Comparison of ENCODE assay signal across 20 cellular contexts in the genomic region with DNA sequence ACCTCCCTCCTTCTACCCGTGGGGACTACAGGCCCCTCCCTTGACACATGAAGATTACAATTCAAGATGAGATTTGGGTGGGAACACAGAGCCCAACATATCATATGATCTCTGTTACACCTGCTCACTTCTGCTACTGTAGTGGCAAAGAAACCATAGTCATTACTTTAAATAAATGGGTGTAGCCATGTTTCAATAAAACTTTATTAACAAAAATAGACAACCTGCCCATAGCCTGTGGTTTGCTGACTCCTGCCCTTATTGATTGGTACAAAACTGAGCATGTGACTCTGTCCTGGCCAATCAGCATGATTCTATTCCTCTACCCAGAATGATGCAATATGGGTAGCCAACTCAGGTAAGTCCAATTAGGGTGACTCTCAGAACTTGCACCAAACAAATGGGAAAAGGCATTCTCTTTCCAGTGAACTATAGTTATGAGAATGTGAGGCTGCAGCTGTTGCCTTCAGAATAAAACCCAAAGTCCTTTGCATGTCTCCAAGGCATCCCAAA. TPM values are rescaled to one million over a fixed set of nuclear protein-coding genes. Genes with fewer than 3 reads are reported as not detected.
A peak's percentile ranks its signal among the peaks of the same experiment; 100 is the strongest.
DNase-seq lines count a peak whose midpoint lies in the region; ATAC-seq, FAIRE-seq and TF ChIP-seq lines count a peak whose summit lies in the region.
"Had no signal": no experiment of that assay in that cellular context is flagged by ENCODE, and none has a peak within 500 bp of the region (broad histone marks: within the 10 kb centered on the region; RNA-seq: fewer than 3 reads in every experiment).

No MANE protein-coding gene starts in this region.

- no peaks in the 10 kb centered on the region for H3F3A ChIP-seq in smooth muscle cell (ENCODE audit: low read depth)

- H3K4me3 ChIP-seq in HepG2 (replicated peaks in 1 of 3; ENCODE audit: insufficient read depth in 1 of 3, low read depth in 2 of 3, low read length in 3 of 3): no peak overlapping the region
- H3K4me3 ChIP-seq in right lobe of liver: no peak overlapping the region
- no peak overlapping the region for H3K4me3 ChIP-seq in K562
- H3K4me3 ChIP-seq in smooth muscle cell: no peak overlapping the region
- H3K4me3 ChIP-seq: A549; BLaER1 treated with 17β-estradiol and CSF1 and Interleukin-3, amounts not matched to agents 10 nM and 100 nM had no signal

- H3K79me2 ChIP-seq in HepG2 (ENCODE audit: insufficient read depth, low read length): no peaks in the 10 kb centered on the region
- H3K79me2 ChIP-seq in K562 (ENCODE audit: control insufficient read depth, insufficient read depth, low read length): no peaks in the 10 kb centered on the region
- no peaks in the 10 kb centered on the region for H3K79me2 ChIP-seq in smooth muscle cell (ENCODE audit: low read depth)

- TF ChIP-seq EP300 in HepG2 (IDR thresholded peaks at IDR 0.05; ENCODE audit: low read depth in 2 of 2, low read length in 2 of 2): no peak
- TF ChIP-seq EP300 in HepG2 (CRISPR knock-in tag; IDR thresholded peaks at IDR 0.05; ENCODE audit: borderline replicate concordance): no peak
- no peak for TF ChIP-seq EP300 in K562 (IDR thresholded peaks at IDR 0.05; ENCODE audit: low read length)

- no TSS peak for BruUV-seq in HepG2 (replicated peaks; lab: Mats Ljungman, UMichigan)
- no TSS peak for BruUV-seq in K562 (replicated peaks; lab: Mats Ljungman, UMichigan)

- H3K4me1 ChIP-seq in HepG2 (ENCODE audit: insufficient read depth, low read length) (peaks cover 11% of the 10 kb centered on the region), right lobe of liver (peaks cover 0 to 12% (median 6%) of the 10 kb centered on the region in 4 donors), K562 (replicated peaks in 1 of 2; ENCODE audit: control insufficient read depth in 2 of 2, insufficient read depth in 2 of 2, low read length in 2 of 2) (no peaks in the 10 kb centered on the region), smooth muscle cell (ENCODE audit: low read depth) (no peaks in the 10 kb centered on the region)
- H3K4me1 ChIP-seq: A549, Caco-2 had no signal

- no peak for DNase-seq in HepG2 (ENCODE audit: low spot score)
- no peak for DNase-seq in right lobe of liver
- peak; percentile 47 for DNase-seq in NAMALWA (ENCODE audit: low spot score)
- no peak for DNase-seq in K562 (ENCODE audit: extremely low read depth in 1 of 4, low spot score in 3 of 4)
- no peak for DNase-seq in NCI-H1105 (lab: John Stamatoyannopoulos, UW)
- DNase-seq in smooth muscle cell (lab: John Stamatoyannopoulos, UW; ENCODE audit: unreplicated experiment): no peak
- DNase-seq: CD4-positive, alpha-beta T cell; CD8-positive, alpha-beta T cell; DMS79 treated with DMSO at 0.1 percent for 48 hours; GF-D8 had no signal

- no peak for TF ChIP-seq POLR2A in HepG2 (IDR thresholded peaks at IDR 0.05; ENCODE audit: insufficient read depth in 1 of 2, low read depth in 2 of 2, low read length in 2 of 2)
- no peak for TF ChIP-seq POLR2A in right lobe of liver (IDR thresholded peaks at IDR 0.05)
- TF ChIP-seq POLR2A in K562 (conservative IDR thresholded peaks at IDR 0.05): no peak

- intact Hi-C loops in HepG2 (cut with micrococcal nuclease; ENCODE audit: unreplicated experiment): no loop called here
- intact Hi-C loops in right lobe of liver (cut with DNase I): no loop called here
- intact Hi-C loops in K562 (cut with micrococcal nuclease): no loop called here

- H3K27me3 ChIP-seq in HepG2 (ENCODE audit: control insufficient read depth in 1 of 2, insufficient read depth in 2 of 2, low read length in 2 of 2) (no peaks in the 10 kb centered on the region), right lobe of liver (no peaks in the 10 kb centered on the region), K562 (ENCODE audit: control insufficient read depth in 2 of 2, insufficient read depth in 2 of 2, low read length in 2 of 2) (peaks cover 3 to 9% of the 10 kb centered on the region in 2 experiments; a peak in 2 of 5 replicates), smooth muscle cell (ENCODE audit: low read depth) (no peaks in the 10 kb centered on the region)
- H3K27me3 ChIP-seq: BLaER1 treated with 17β-estradiol and CSF1 and Interleukin-3, amounts not matched to agents 10 nM and 100 nM had no signal

- POLR2A ChIA-PET in HepG2 (lab: Yijun Ruan, JAX) (no interaction called here), K562 (lab: Yijun Ruan, JAX) (no interaction called here)

- H2AFZ ChIP-seq in HepG2 (ENCODE audit: low read length) (no peak overlapping the region), K562 (ENCODE audit: low read depth, low read length) (no peak overlapping the region), smooth muscle cell (ENCODE audit: low read depth) (no peak overlapping the region)

- H3K9me1 ChIP-seq in K562 (ENCODE audit: control insufficient read depth, insufficient read depth, low read length): no peaks in the 10 kb centered on the region

- peaks cover 20% of the 10 kb centered on the region for H3K9me3 ChIP-seq in HepG2 (ENCODE audit: low read length)
- no peaks in the 10 kb centered on the region for H3K9me3 ChIP-seq in right lobe of liver
- H3K9me3 ChIP-seq in K562 (replicated peaks; ENCODE audit: control insufficient read depth, insufficient read depth, low read depth, low read length): peaks cover 2% of the 10 kb centered on the region; the same call in 1 of the 2 replicates
- no peaks in the 10 kb centered on the region for H3K9me3 ChIP-seq in smooth muscle cell (replicated peaks; ENCODE audit: low read depth)
- H3K9me3 ChIP-seq: Caco-2 had no signal

- in situ Hi-C loops in HepG2 (cut with HindIII; ENCODE audit: extremely low pct_ligation_motif_present, low pct_unique_long_range_greater_than_20kb) (no loop called here), K562 (cut with MboI) (no loop called here)

- no peak overlapping the region for H3K27ac ChIP-seq in HepG2 (ENCODE audit: extremely low read length, insufficient read depth, low read length)
- H3K27ac ChIP-seq in right lobe of liver: no peak overlapping the region
- H3K27ac ChIP-seq in K562 (ENCODE audit: extremely low read depth, low read depth, low read length): no peak overlapping the region
- no peak overlapping the region for H3K27ac ChIP-seq in smooth muscle cell (ENCODE audit: low read depth)
- H3K27ac ChIP-seq: 22Rv1; A549; BLaER1 treated with 17β-estradiol and CSF1 and Interleukin-3, amounts not matched to agents 10 nM and 100 nM; C4-2B had no signal

- H3K36me3 ChIP-seq in HepG2 (replicated peaks in 1 of 2; ENCODE audit: control insufficient read depth in 1 of 2, insufficient read depth in 2 of 2, low read length in 2 of 2) (no peaks in the 10 kb centered on the region), right lobe of liver (no peaks in the 10 kb centered on the region), K562 (ENCODE audit: control insufficient read depth, insufficient read depth, low read length) (no peaks in the 10 kb centered on the region), smooth muscle cell (ENCODE audit: low read depth) (no peaks in the 10 kb centered on the region)
- H3K36me3 ChIP-seq: BLaER1 treated with 17β-estradiol and CSF1 and Interleukin-3, amounts not matched to agents 10 nM and 100 nM had no signal

- ATAC-seq in HepG2 (no peak), right lobe of liver (no peak), K562 (0 out of 3 replicates have a peak, but pooled peaks have one; percentile 36), HG02938 (IDR thresholded peaks at IDR 0.05; ENCODE audit: unreplicated experiment) (no peak)
- ATAC-seq: A549; CD8-positive, alpha-beta T cell had no signal

- TF ChIP-seq CTCF in HepG2 (CRISPR knock-in tag; IDR thresholded peaks at IDR 0.05) (no peak), right lobe of liver (IDR thresholded peaks at IDR 0.05) (no peak), K562 (IDR thresholded peaks at IDR 0.05 in 2 of 3, conservative IDR thresholded peaks at IDR 0.05 in 1 of 3; ENCODE audit: insufficient read depth in 2 of 3, low read depth in 1 of 3, low read length in 3 of 3) (no peak), smooth muscle cell (IDR thresholded peaks at IDR 0.05; ENCODE audit: borderline replicate concordance, insufficient read depth, poor library complexity, severe bottlenecking) (no peak)

- WGBS in HepG2 (ENCODE audit: low lambda C conversion rate): 33% methylated on average over 1 of the region's 1 CpG
- WGBS in right lobe of liver (ENCODE audit: insufficient coverage, low coverage, low lambda C conversion rate, missing lambda C conversion rate): 25% methylated on average over 1 of the region's 1 CpG
- WGBS in K562 (ENCODE audit: insufficient coverage, low coverage, missing lambda C conversion rate): 0% methylated on average over 1 of the region's 1 CpG
- WGBS in smooth muscle cell (ENCODE audit: low lambda C conversion rate): 86% methylated on average over 1 of the region's 1 CpG

- no peaks in the 10 kb centered on the region for H4K20me1 ChIP-seq in HepG2 (ENCODE audit: insufficient read depth, low read length)
- H4K20me1 ChIP-seq in K562 (replicated peaks; ENCODE audit: control insufficient read depth, insufficient read depth, low read length): no peaks in the 10 kb centered on the region
- no peaks in the 10 kb centered on the region for H4K20me1 ChIP-seq in smooth muscle cell (ENCODE audit: low read depth)
- H4K20me1 ChIP-seq: BLaER1 treated with 17β-estradiol and CSF1 and Interleukin-3, amounts not matched to agents 10 nM and 100 nM had no signal

- TF ChIP-seq RAD21 in HepG2 (CRISPR knock-in tag; IDR thresholded peaks at IDR 0.05) (no peak), K562 (CRISPR knock-in tag; conservative IDR thresholded peaks at IDR 0.05 in 1 of 2, IDR thresholded peaks at IDR 0.05 in 1 of 2) (no peak)

- no peak for FAIRE-seq in HepG2 (lab: Jason Lieb, UNC)
- no peak for FAIRE-seq in K562 (lab: Jason Lieb, UNC)
- FAIRE-seq: A549, D721Med, G401.6, GM12892, GM18507 had no signal

- H3K9ac ChIP-seq in HepG2 (ENCODE audit: insufficient read depth, low read depth, low read length) (no peak overlapping the region), K562 (ENCODE audit: insufficient read depth in 1 of 2, low read depth in 2 of 2, low read length in 2 of 2) (no peak overlapping the region), smooth muscle cell (ENCODE audit: low read depth) (no peak overlapping the region)
- H3K9ac ChIP-seq: BLaER1 treated with 17β-estradiol and CSF1 and Interleukin-3, amounts not matched to agents 10 nM and 100 nM had no signal

- CTCF ChIA-PET in HepG2 (lab: Yijun Ruan, JAX; ENCODE audit: low intra/inter-chr PET ratio, low total read pairs) (interaction anchor here (4.9 kb wide), 1 partner anchor 15 kb away, joined by 29 read pairs; a partner anchor contains a TSS), K562 (lab: Yijun Ruan, JAX; ENCODE audit: low intra/inter-chr PET ratio) (no interaction called here)

- H3K4me2 ChIP-seq in HepG2 (ENCODE audit: low read depth, low read length): no peak overlapping the region
- H3K4me2 ChIP-seq in K562 (ENCODE audit: insufficient read depth, low read length): no peak overlapping the region
- no peak overlapping the region for H3K4me2 ChIP-seq in smooth muscle cell
- H3K4me2 ChIP-seq: A549; BLaER1 treated with 17β-estradiol and CSF1 and Interleukin-3, amounts not matched to agents 10 nM and 100 nM had no signal

RNA-seq across cellular contexts. Expression of a gene that starts 15.7 kb away (rescaled TPM):
- total RNA-seq in HepG2 (2016; rRNA removed; fragmentation: Illumina TruSeq; extraction: Trizol): 15.2 and 27.9 TPM in 2 replicates
- 15.7 and 17.8 TPM in 2 replicates for total RNA-seq in HepG2 (2016; cell fraction: cytosol; rRNA removed; fragmentation: Illumina TruSeq; extraction: Trizol; ENCODE audit: low read depth)
- total RNA-seq in HepG2 (2016; cell fraction: insoluble cytoplasmic fraction; rRNA removed; fragmentation: Illumina TruSeq; extraction: Trizol): 15.2 and 33.1 TPM in 2 replicates
- total RNA-seq in HepG2 (2016; cell fraction: membrane; rRNA removed; fragmentation: Illumina TruSeq; extraction: Trizol): 5.6 and 5.8 TPM in 2 replicates
- total RNA-seq in HepG2 (2016; cell fraction: nucleus; rRNA removed; fragmentation: Illumina TruSeq; extraction: Trizol): 13.3 and 14.1 TPM in 2 replicates
- polyA plus RNA-seq in HepG2 (2011; rRNA removed): 5.4 and 5.7 TPM in 2 replicates
- 1.7 and 2.7 TPM in 2 replicates for polyA plus RNA-seq in HepG2 (2011; cell fraction: cytosol; rRNA removed)
- 3.0 and 4.3 TPM in 2 replicates for polyA plus RNA-seq in HepG2 (2011; cell fraction: nucleus; rRNA removed)
- polyA plus RNA-seq in HepG2 (2012): 6.4 and 8.2 TPM in 2 replicates
- polyA plus RNA-seq in HepG2 (2016; cell fraction: cytosol; fragmentation: Illumina TruSeq; extraction: Trizol; ENCODE audit: low read depth): 0.23 and 0.35 TPM in 2 replicates
- 8.7 and 9.8 TPM in 2 replicates for polyA plus RNA-seq in HepG2 (2016; cell fraction: insoluble cytoplasmic fraction; fragmentation: Illumina TruSeq; extraction: Trizol; ENCODE audit: low read depth)
- 0.58 and 0.98 TPM in 2 replicates for polyA plus RNA-seq in HepG2 (2016; cell fraction: membrane; fragmentation: Illumina TruSeq; extraction: Trizol; ENCODE audit: low read depth)
- polyA plus RNA-seq in HepG2 (2016; cell fraction: nucleus; fragmentation: Illumina TruSeq; extraction: Trizol; ENCODE audit: insufficient read depth, low read depth): 8.7 and 13.2 TPM in 2 replicates
- polyA minus RNA-seq in HepG2 (2011; rRNA and poly(A)+ RNA removed; ENCODE audit: low replicate concordance): 26.2 and 26.7 TPM in 2 replicates
- 19.2 and 21.1 TPM in 2 replicates for polyA minus RNA-seq in HepG2 (2011; cell fraction: cytosol; rRNA and poly(A)+ RNA removed)
- polyA minus RNA-seq in HepG2 (2011; cell fraction: nucleus; rRNA and poly(A)+ RNA removed): 15.1 and 21.3 TPM in 2 replicates
- total RNA-seq in right lobe of liver: 1 to 10 TPM; 3.4 to 7.3 (median 5.7) TPM
- 5.6 and 18.6 TPM in 2 replicates for total RNA-seq in K562 (2011; cell fraction: chromatin; rRNA removed; ENCODE audit: low replicate concordance)
- 3.7 and 4.6 TPM in 2 replicates for total RNA-seq in K562 (2011; cell fraction: nucleolus; rRNA removed)
- total RNA-seq in K562 (2011; cell fraction: nucleoplasm; rRNA removed): 6.3 and 7.7 TPM in 2 replicates
- 3.7 and 4.3 TPM in 2 replicates for total RNA-seq in K562 (2014; rRNA removed)
- total RNA-seq in K562 (2014; rRNA removed; fragmentation: Illumina TruSeq; extraction: Trizol): 6.0 and 8.8 TPM in 2 replicates
- total RNA-seq in K562 (2015; rRNA removed; fragmentation: Illumina TruSeq; extraction: Trizol): 5.1 and 7.4 TPM in 2 replicates
- total RNA-seq in K562 (2021): 7.3 and 10.5 TPM in 2 replicates
- 5.9 and 7.0 TPM in 2 replicates for polyA plus RNA-seq in K562 (2011; rRNA removed)
- 1.9 and 2.4 TPM in 2 replicates for polyA plus RNA-seq in K562 (2011; cell fraction: cytosol; rRNA removed)
- polyA plus RNA-seq in K562 (2011; cell fraction: nucleus; rRNA removed): 3.2 and 3.8 TPM in 2 replicates
- polyA plus RNA-seq in K562 (2012): 3.1 and 4.7 TPM in 2 replicates
- polyA plus RNA-seq in K562 (2014; fragmentation: Illumina TruSeq; extraction: Trizol): 3.4 and 5.0 TPM in 2 replicates
- polyA plus RNA-seq in K562 (2014; fragmentation: Nextera tagmentation; extraction: Ambion mirVana): 1 to 10 TPM; 4.4 to 7.7 TPM
- polyA plus RNA-seq in K562 (2014; rRNA removed): 2.7 and 4.9 TPM in 2 replicates
- polyA minus RNA-seq in K562 (2011; rRNA and poly(A)+ RNA removed): 11.1 and 12.4 TPM in 2 replicates
- polyA minus RNA-seq in K562 (2011; cell fraction: cytosol; rRNA and poly(A)+ RNA removed): 5.2 and 5.6 TPM in 2 replicates
- 2.7 and 5.0 TPM in 2 replicates for polyA minus RNA-seq in K562 (2011; cell fraction: nucleus; rRNA and poly(A)+ RNA removed)
- 10.3 and 10.6 TPM in 2 replicates for total RNA-seq in smooth muscle cell
- polyA plus RNA-seq in smooth muscle cell: 17.4 and 27.4 TPM in 2 replicates
